15 cellular contexts compared by ENCODE assay signal in genomic region chr18:49020621-49021021, GRCh38.
DNase-seq lines count a peak whose midpoint lies in the region; FAIRE-seq and TF ChIP-seq lines count a peak whose summit lies in the region.
"Had no signal": no experiment of that assay in that cellular context is flagged by ENCODE, and none has a peak within 500 bp of the region (broad histone marks: within the 10 kb centered on the region; RNA-seq: fewer than 3 reads in every experiment).

No MANE protein-coding gene starts in this region.

- WGBS in transverse colon (ENCODE audit: low coverage in 1 of 2), 2 donors: 81% methylated on average over 13 of the region's 13 CpGs; no CpG with 5 or more reads in 1 of the 2 donors
- 87% methylated on average over 13 of the region's 13 CpGs for WGBS in prostate gland

- DNase-seq in activated CD4-positive, alpha-beta memory T cell treated with anti-CD3 and anti-CD28 coated beads, Interleukin-2, amount 10 ng/mL, durations not matched to agents 7 days and 5 days: peak; percentile 8
- DNase-seq in activated CD4-positive, alpha-beta memory T cell treated with anti-CD3 and anti-CD28 coated beads for 36 hours: no peak
- DNase-seq in RCC 7860 (ENCODE audit: low spot score): peak; percentile 10
- peak; percentile 59 for DNase-seq in glomerular visceral epithelial cell (ENCODE audit: extremely low spot score)
- DNase-seq in transverse colon: peak; percentile 7
- DNase-seq in putamen (ENCODE audit: low spot score): no peak
- no peak for DNase-seq in NCI-H1092 (lab: John Stamatoyannopoulos, UW)
- no peak for DNase-seq in prostate gland (ENCODE audit: low spot score)
- DNase-seq: naive B cell, NCI-H2171 treated with DMSO at 0.1 percent for 48 hours, sigmoid colon had no signal

- FAIRE-seq in RCC 7860 (lab: Jason Lieb, UNC): no peak
- FAIRE-seq: islet of Langerhans had no signal

- CTCF ChIA-PET in activated CD4-positive, alpha-beta memory T cell treated with anti-CD3 and anti-CD28 coated beads, Interleukin-2, amount 10 ng/mL, durations not matched to agents 7 days and 5 days (lab: Charles Lee): interaction anchor here (3.9 kb wide), 1 partner anchor 218 kb away, joined by 35 read pairs; no protein-coding TSS in a partner anchor
- CTCF ChIA-PET in activated CD4-positive, alpha-beta memory T cell treated with anti-CD3 and anti-CD28 coated beads for 36 hours (lab: Charles Lee): no interaction called here

- in situ Hi-C loops in transverse colon (cut with MboI; ENCODE audit: low pct_ligation_motif_present in 1 of 4, low pct_unique_long_range_greater_than_20kb in 1 of 4, low sequenced_read_pairs in 3 of 4): no loop called here

- POLR2A ChIA-PET in activated CD4-positive, alpha-beta memory T cell treated with anti-CD3 and anti-CD28 coated beads, Interleukin-2, amount 10 ng/mL, durations not matched to agents 7 days and 5 days (lab: Charles Lee): no interaction called here
- POLR2A ChIA-PET in activated CD4-positive, alpha-beta memory T cell treated with anti-CD3 and anti-CD28 coated beads for 36 hours (lab: Charles Lee): no interaction called here

- no peaks in the 10 kb centered on the region for H3K9me3 Mint-ChIP-seq in activated CD4-positive, alpha-beta memory T cell treated with anti-CD3 and anti-CD28 coated beads, Interleukin-2, amount 10 ng/mL, durations not matched to agents 7 days and 5 days
- H3K9me3 Mint-ChIP-seq in activated CD4-positive, alpha-beta memory T cell treated with anti-CD3 and anti-CD28 coated beads for 36 hours: no peaks in the 10 kb centered on the region
- H3K9me3 Mint-ChIP-seq: activated naive CD4-positive, alpha-beta T cell treated with anti-CD3 and anti-CD28 coated beads, Interleukin-2, amount 50 U/mL, for 72 hours; naive B cell; T-helper 1 cell treated with Interleukin-12 subunit alpha and Interleukin-12 subunit beta and Interleukin-4 antibody, amounts not matched to agents 30 μg/mL and 1 μg/mL, for 36 hours had no signal

- H3K27ac Mint-ChIP-seq in activated CD4-positive, alpha-beta memory T cell treated with anti-CD3 and anti-CD28 coated beads, Interleukin-2, amount 10 ng/mL, durations not matched to agents 7 days and 5 days: no peak overlapping the region
- H3K27ac Mint-ChIP-seq in activated CD4-positive, alpha-beta memory T cell treated with anti-CD3 and anti-CD28 coated beads for 36 hours: no peak overlapping the region
- H3K27ac Mint-ChIP-seq: activated naive CD4-positive, alpha-beta T cell treated with anti-CD3 and anti-CD28 coated beads, Interleukin-2, amount 50 U/mL, for 72 hours; T-helper 1 cell treated with Interleukin-12 subunit alpha and Interleukin-12 subunit beta and Interleukin-4 antibody, amounts not matched to agents 30 μg/mL and 1 μg/mL, for 36 hours had no signal

- H3K9me3 ChIP-seq in transverse colon: no peaks in the 10 kb centered on the region
- no peaks in the 10 kb centered on the region for H3K9me3 ChIP-seq in prostate gland
- H3K9me3 ChIP-seq: sigmoid colon, suprapubic skin had no signal

- H3K27me3 ChIP-seq in transverse colon (no peaks in the 10 kb centered on the region), prostate gland (replicated peaks; ENCODE audit: insufficient read depth) (no peaks in the 10 kb centered on the region)
- H3K27me3 ChIP-seq: sigmoid colon, suprapubic skin had no signal

- intact Hi-C loops in activated CD4-positive, alpha-beta memory T cell treated with anti-CD3 and anti-CD28 coated beads for 36 hours (cut with micrococcal nuclease): loop anchor here (2.0 kb wide), 1 partner anchor 394 kb away; no protein-coding TSS in a partner anchor
- intact Hi-C loops in transverse colon (cut with DNase I; ENCODE audit: low total_unique reads) (no loop called here), prostate gland (cut with DNase I) (no loop called here)

- peaks cover 17% of the 10 kb centered on the region for H3K4me1 Mint-ChIP-seq in activated CD4-positive, alpha-beta memory T cell treated with anti-CD3 and anti-CD28 coated beads, Interleukin-2, amount 10 ng/mL, durations not matched to agents 7 days and 5 days
- H3K4me1 Mint-ChIP-seq in activated CD4-positive, alpha-beta memory T cell treated with anti-CD3 and anti-CD28 coated beads for 36 hours (ENCODE audit: low read depth): no peaks in the 10 kb centered on the region

- H3K4me3 Mint-ChIP-seq in activated CD4-positive, alpha-beta memory T cell treated with anti-CD3 and anti-CD28 coated beads, Interleukin-2, amount 10 ng/mL, durations not matched to agents 7 days and 5 days: no peak overlapping the region
- no peak overlapping the region for H3K4me3 Mint-ChIP-seq in activated CD4-positive, alpha-beta memory T cell treated with anti-CD3 and anti-CD28 coated beads for 36 hours
- H3K4me3 Mint-ChIP-seq: T-helper 1 cell treated with Interleukin-12 subunit alpha and Interleukin-12 subunit beta and Interleukin-4 antibody, amounts not matched to agents 30 μg/mL and 1 μg/mL, for 36 hours had no signal

- H3K4me3 ChIP-seq in transverse colon: no peak overlapping the region
- H3K4me3 ChIP-seq in prostate gland: no peak overlapping the region
- H3K4me3 ChIP-seq: sigmoid colon had no signal

- H3K27me3 Mint-ChIP-seq in activated CD4-positive, alpha-beta memory T cell treated with anti-CD3 and anti-CD28 coated beads, Interleukin-2, amount 10 ng/mL, durations not matched to agents 7 days and 5 days: no peaks in the 10 kb centered on the region
- no peaks in the 10 kb centered on the region for H3K27me3 Mint-ChIP-seq in activated CD4-positive, alpha-beta memory T cell treated with anti-CD3 and anti-CD28 coated beads for 36 hours

- TF ChIP-seq CTCF in transverse colon (IDR thresholded peaks at IDR 0.05): no peak
- no peak for TF ChIP-seq CTCF in prostate gland (IDR thresholded peaks at IDR 0.05)

- H3K27ac ChIP-seq in transverse colon: no peak overlapping the region
- H3K27ac ChIP-seq in prostate gland: no peak overlapping the region
- H3K27ac ChIP-seq: sigmoid colon had no signal

- no peaks in the 10 kb centered on the region for H3K36me3 ChIP-seq in transverse colon
- H3K36me3 ChIP-seq in prostate gland: no peaks in the 10 kb centered on the region
- H3K36me3 ChIP-seq: sigmoid colon, suprapubic skin had no signal

- TF ChIP-seq POLR2A in transverse colon (IDR thresholded peaks at IDR 0.05): no peak
- no peak for TF ChIP-seq POLR2A in prostate gland (IDR thresholded peaks at IDR 0.05)

- no peak for TF ChIP-seq EP300 in transverse colon (IDR thresholded peaks at IDR 0.05; ENCODE audit: low read depth)

- peaks cover 0 to 8% (median 2%) of the 10 kb centered on the region in 4 donors for H3K4me1 ChIP-seq in transverse colon
- H3K4me1 ChIP-seq in prostate gland (replicated peaks): no peaks in the 10 kb centered on the region

- H3K36me3 Mint-ChIP-seq in activated CD4-positive, alpha-beta memory T cell treated with anti-CD3 and anti-CD28 coated beads, Interleukin-2, amount 10 ng/mL, durations not matched to agents 7 days and 5 days (ENCODE audit: low read depth): no peaks in the 10 kb centered on the region
- no peaks in the 10 kb centered on the region for H3K36me3 Mint-ChIP-seq in activated CD4-positive, alpha-beta memory T cell treated with anti-CD3 and anti-CD28 coated beads for 36 hours
- H3K36me3 Mint-ChIP-seq: activated naive CD4-positive, alpha-beta T cell treated with anti-CD3 and anti-CD28 coated beads, Interleukin-2, amount 50 U/mL, for 72 hours; naive B cell had no signal

Comparison
In these comparisons a context has a peak if more than half of its experiments do, and no peak if none do; other contexts are left out.
1. DNase-seq: peak in activated CD4-positive, alpha-beta memory T cell treated with anti-CD3 and anti-CD28 coated beads, Interleukin-2, amount 10 ng/mL, durations not matched to agents 7 days and 5 days (single experiment), RCC 7860 (single experiment), glomerular visceral epithelial cell (single experiment) and transverse colon (single experiment); none in activated CD4-positive, alpha-beta memory T cell treated with anti-CD3 and anti-CD28 coated beads for 36 hours (single experiment), putamen (single experiment), NCI-H1092 (single experiment) and prostate gland (single experiment).